Comparison of ENCODE assay signal across 3 cellular contexts in the genomic region with DNA sequence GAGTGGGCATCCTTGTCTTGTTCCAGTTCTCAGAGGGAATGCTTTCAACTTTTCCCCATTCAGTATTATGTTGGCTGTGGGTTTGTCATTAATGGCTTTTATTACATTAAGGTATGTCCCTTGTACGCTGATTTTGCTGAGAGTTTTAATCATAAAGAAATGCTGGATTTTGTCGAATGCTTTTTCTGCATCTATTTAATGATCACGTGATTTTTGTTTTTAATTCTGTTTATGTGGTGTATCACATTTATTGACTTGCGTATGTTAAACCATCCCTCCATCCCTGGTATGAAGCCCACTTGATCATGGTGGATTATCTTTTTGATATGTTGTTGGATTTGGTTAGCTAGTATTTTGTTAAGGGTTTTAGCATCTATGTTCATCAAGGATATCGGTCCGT.
DNase-seq lines count a peak whose midpoint lies in the region; ATAC-seq, FAIRE-seq and TF ChIP-seq lines count a peak whose summit lies in the region.
"Not testable (repeated sequence)": the region's sequence is repeated elsewhere in the genome, so short reads cannot be mapped to it uniquely, and the experiment has no call there.

No MANE protein-coding gene starts in this region.

- not testable (repeated sequence) for H2AFZ ChIP-seq in PC-3 (ENCODE audit: low read length); K562 (ENCODE audit: low read depth, low read length); HepG2 (ENCODE audit: low read length)

- not testable (repeated sequence) for H3K4me3 ChIP-seq in PC-3 (ENCODE audit: low read length); K562; HepG2 (replicated peaks in 1 of 3; ENCODE audit: insufficient read depth in 1 of 3, low read depth in 2 of 3, low read length in 3 of 3)

- TSS peak; percentile 20 for BruUV-seq in PC-3 (replicated peaks; lab: Mats Ljungman, UMichigan)
- BruUV-seq in K562 (replicated peaks; lab: Mats Ljungman, UMichigan); HepG2 (replicated peaks; lab: Mats Ljungman, UMichigan): not testable (repeated sequence)

- H3K79me2 ChIP-seq in PC-3 (ENCODE audit: low read length); K562 (ENCODE audit: control insufficient read depth, insufficient read depth, low read length); HepG2 (ENCODE audit: insufficient read depth, low read length): not testable (repeated sequence)

- H3K4me2 ChIP-seq in PC-3 (ENCODE audit: low read length); K562 (ENCODE audit: insufficient read depth, low read length); HepG2 (ENCODE audit: low read depth, low read length): not testable (repeated sequence)

- in situ Hi-C loops in K562 (cut with MboI); HepG2 (cut with HindIII; ENCODE audit: extremely low pct_ligation_motif_present, low pct_unique_long_range_greater_than_20kb): not testable (repeated sequence)

- H3F3A ChIP-seq in PC-3 (ENCODE audit: low read length, unreplicated experiment) = not testable (repeated sequence)

- WGBS in K562 (ENCODE audit: insufficient coverage, low coverage, missing lambda C conversion rate) = 0% methylated on average over 3 of the region's 6 CpGs
- WGBS in HepG2 (ENCODE audit: low lambda C conversion rate) = 51% methylated on average over 6 of the region's 6 CpGs

- not testable (repeated sequence) for H3K27me3 ChIP-seq in PC-3 (ENCODE audit: low read length); K562 (ENCODE audit: control insufficient read depth in 2 of 2, insufficient read depth in 2 of 2, low read length in 2 of 2); HepG2 (ENCODE audit: control insufficient read depth in 1 of 2, insufficient read depth in 2 of 2, low read length in 2 of 2)

- not testable (repeated sequence) for H3K9me2 ChIP-seq in PC-3 (replicated peaks; ENCODE audit: low read length)

- H3K9me1 ChIP-seq in K562 (ENCODE audit: control insufficient read depth, insufficient read depth, low read length) = not testable (repeated sequence)

- H3K36me3 ChIP-seq in PC-3 (ENCODE audit: low read depth, low read length); K562 (ENCODE audit: control insufficient read depth, insufficient read depth, low read length); HepG2 (replicated peaks in 1 of 2; ENCODE audit: control insufficient read depth in 1 of 2, insufficient read depth in 2 of 2, low read length in 2 of 2): not testable (repeated sequence)

- FAIRE-seq in K562 (lab: Jason Lieb, UNC); HepG2 (lab: Jason Lieb, UNC): not testable (repeated sequence)

- CTCF ChIA-PET in PC-3 (lab: Charles Lee); K562 (lab: Yijun Ruan, JAX; ENCODE audit: low intra/inter-chr PET ratio); HepG2 (lab: Yijun Ruan, JAX; ENCODE audit: low intra/inter-chr PET ratio, low total read pairs): not testable (repeated sequence)

- not testable (repeated sequence) for H4K20me1 ChIP-seq in PC-3 (ENCODE audit: low read length); K562 (replicated peaks; ENCODE audit: control insufficient read depth, insufficient read depth, low read length); HepG2 (ENCODE audit: insufficient read depth, low read length)

- H3K9ac ChIP-seq in PC-3 (ENCODE audit: low read length) = peak overlapping the region; percentile 58; the same call in 1 of the 2 replicates
- not testable (repeated sequence) for H3K9ac ChIP-seq in K562 (ENCODE audit: insufficient read depth in 1 of 2, low read depth in 2 of 2, low read length in 2 of 2); HepG2 (ENCODE audit: insufficient read depth, low read depth, low read length)

- not testable (repeated sequence) for H3K9me3 ChIP-seq in PC-3 (ENCODE audit: low read length); K562 (replicated peaks; ENCODE audit: control insufficient read depth, insufficient read depth, low read depth, low read length); HepG2 (ENCODE audit: low read length)

- intact Hi-C loops in PC-3 (cut with micrococcal nuclease); K562 (cut with micrococcal nuclease); HepG2 (cut with micrococcal nuclease; ENCODE audit: unreplicated experiment): not testable (repeated sequence)

- POLR2A ChIA-PET in PC-3 (lab: Charles Lee; ENCODE audit: unreplicated experiment) = interaction anchor here (0.6 kb wide), 1 partner anchor 282 kb away, joined by 3 read pairs; no protein-coding TSS in a partner anchor
- POLR2A ChIA-PET in K562 (lab: Yijun Ruan, JAX); HepG2 (lab: Yijun Ruan, JAX): not testable (repeated sequence)

- not testable (repeated sequence) for TF ChIP-seq POLR2A in K562 (conservative IDR thresholded peaks at IDR 0.05); HepG2 (IDR thresholded peaks at IDR 0.05; ENCODE audit: insufficient read depth in 1 of 2, low read depth in 2 of 2, low read length in 2 of 2)

- TF ChIP-seq RAD21 in K562 (CRISPR knock-in tag; conservative IDR thresholded peaks at IDR 0.05 in 1 of 2, IDR thresholded peaks at IDR 0.05 in 1 of 2); HepG2 (CRISPR knock-in tag; IDR thresholded peaks at IDR 0.05): not testable (repeated sequence)

- not testable (repeated sequence) for TF ChIP-seq EP300 in K562 (IDR thresholded peaks at IDR 0.05; ENCODE audit: low read length); HepG2 (IDR thresholded peaks at IDR 0.05; ENCODE audit: low read depth in 2 of 2, low read length in 2 of 2); HepG2 (CRISPR knock-in tag; IDR thresholded peaks at IDR 0.05; ENCODE audit: borderline replicate concordance)

- peak overlapping the region; percentile 95 for H3K27ac ChIP-seq in PC-3 (ENCODE audit: low read length)
- H3K27ac ChIP-seq in K562 (ENCODE audit: extremely low read depth, low read depth, low read length); HepG2 (ENCODE audit: extremely low read length, insufficient read depth, low read length): not testable (repeated sequence)

- not testable (repeated sequence) for ATAC-seq in PC-3, K562, HepG2

- peaks cover 33% of the 10 kb centered on the region for H3K4me1 ChIP-seq in PC-3 (ENCODE audit: insufficient read depth, low read length)
- H3K4me1 ChIP-seq in K562 (replicated peaks in 1 of 2; ENCODE audit: control insufficient read depth in 2 of 2, insufficient read depth in 2 of 2, low read length in 2 of 2); HepG2 (ENCODE audit: insufficient read depth, low read length): not testable (repeated sequence)

- not testable (repeated sequence) for TF ChIP-seq CTCF in PC-3 (conservative IDR thresholded peaks at IDR 0.05; ENCODE audit: low read depth, low read length); K562 (IDR thresholded peaks at IDR 0.05 in 2 of 3, conservative IDR thresholded peaks at IDR 0.05 in 1 of 3; ENCODE audit: insufficient read depth in 2 of 3, low read depth in 1 of 3, low read length in 3 of 3); HepG2 (CRISPR knock-in tag; IDR thresholded peaks at IDR 0.05)

- not testable (repeated sequence) for DNase-seq in PC-3; K562 (ENCODE audit: extremely low read depth in 1 of 4, low spot score in 3 of 4); HepG2 (ENCODE audit: low spot score)

TF ChIP-seq in K562, 482 proteins besides CTCF, POLR2A, EP300 and RAD21:
- TF ChIP-seq, protein P1, sequence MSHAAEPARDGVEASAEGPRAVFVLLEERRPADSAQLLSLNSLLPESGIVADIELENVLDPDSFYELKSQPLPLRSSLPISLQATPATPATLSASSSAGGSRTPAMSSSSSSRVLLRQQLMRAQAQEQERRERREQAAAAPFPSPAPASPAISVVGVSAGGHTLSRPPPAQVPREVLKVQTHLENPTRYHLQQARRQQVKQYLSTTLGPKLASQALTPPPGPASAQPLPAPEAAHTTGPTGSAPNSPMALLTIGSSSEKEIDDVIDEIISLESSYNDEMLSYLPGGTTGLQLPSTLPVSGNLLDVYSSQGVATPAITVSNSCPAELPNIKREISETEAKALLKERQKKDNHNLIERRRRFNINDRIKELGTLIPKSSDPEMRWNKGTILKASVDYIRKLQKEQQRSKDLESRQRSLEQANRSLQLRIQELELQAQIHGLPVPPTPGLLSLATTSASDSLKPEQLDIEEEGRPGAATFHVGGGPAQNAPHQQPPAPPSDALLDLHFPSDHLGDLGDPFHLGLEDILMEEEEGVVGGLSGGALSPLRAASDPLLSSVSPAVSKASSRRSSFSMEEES (CRISPR knock-in tag; IDR thresholded peaks at IDR 0.05) = peak; percentile 66

TF ChIP-seq in HepG2, 621 proteins besides CTCF, POLR2A, EP300 and RAD21:
- peak; percentile 55; the same call in 1 of the 2 replicates for TF ChIP-seq RAD51 (IDR thresholded peaks at IDR 0.05; ENCODE audit: borderline replicate concordance)
